ENCODE assay signal across 19 cellular contexts in genomic region chr17:75442168-75443103, GRCh38. TPM values are rescaled to one million over a fixed set of nuclear protein-coding genes. Genes with fewer than 3 reads are reported as not detected.
A peak's percentile ranks its signal among the peaks of the same experiment; 100 is the strongest.
DNase-seq lines count a peak whose midpoint lies in the region; ATAC-seq, FAIRE-seq and TF ChIP-seq lines count a peak whose summit lies in the region.
"Had no signal": no experiment of that assay in that cellular context is flagged by ENCODE, and none has a peak within 500 bp of the region (broad histone marks: within the 10 kb centered on the region; RNA-seq: fewer than 3 reads in every experiment).

No MANE protein-coding gene starts in this region.

- peaks cover 12% of the 10 kb centered on the region for H3K79me1 ChIP-seq in trophoblast cell (ENCODE audit: low read length)

- H3K36me3 ChIP-seq in trophoblast cell (ENCODE audit: control insufficient read depth in 1 of 2, insufficient read depth in 2 of 2, low read length in 2 of 2) = no peaks in the 10 kb centered on the region

- no peak for TF ChIP-seq POLR2A in A549 (IDR thresholded peaks at IDR 0.05; ENCODE audit: low read length)

- H3K79me2 ChIP-seq in trophoblast cell (ENCODE audit: control insufficient read depth, insufficient read depth, low read length, poor library complexity) = no peaks in the 10 kb centered on the region

- no peak overlapping the region for H2BK5ac ChIP-seq in trophoblast cell (ENCODE audit: low read depth, low read length, poor library complexity)

- no peaks in the 10 kb centered on the region for H3K36me3 Mint-ChIP-seq in WTC11
- H3K36me3 Mint-ChIP-seq: CD8-positive, alpha-beta memory T cell had no signal

- no peak overlapping the region for H3K23ac ChIP-seq in trophoblast cell (ENCODE audit: low read length)

- H3K9me3 Mint-ChIP-seq in WTC11 = no peaks in the 10 kb centered on the region
- H3K9me3 Mint-ChIP-seq: activated T-helper 1 cell treated with anti-CD3 and anti-CD28 coated beads, Interleukin-12 subunit alpha, Interleukin-12 subunit beta, Interleukin-2, Interleukin-4 antibody, amounts not matched to agents 30 ng/mL and 10 ng/mL and 1 ng/mL, durations not matched to agents 14 hours and 24 hours and 36 hours; CD8-positive, alpha-beta memory T cell had no signal

- H3K27me3 ChIP-seq in trophoblast cell (ENCODE audit: insufficient read depth, low read length) = no peaks in the 10 kb centered on the region

- no peak overlapping the region for H4K91ac ChIP-seq in trophoblast cell (ENCODE audit: low read depth, low read length)

- H3K27ac ChIP-seq in A549 (peak overlapping the region in 1 of 2 experiments; percentile 36; a peak in 3 of 6 replicates), trophoblast cell (ENCODE audit: low read depth, low read length) (no peak overlapping the region), caudate nucleus (ENCODE audit: low read depth, low read length) (no peak overlapping the region)

- peak in 1 of 2 experiments; percentile 30; a peak in 1 of 5 replicates for TF ChIP-seq EP300 in A549 (IDR thresholded peaks at IDR 0.05)

- no peak overlapping the region for H3K18ac ChIP-seq in trophoblast cell (ENCODE audit: low read length)

- DNase-seq in A549 (ENCODE audit: low read depth in 1 of 2, low spot score in 1 of 2) (peak in 1 of 2 experiments; percentile 66), WTC11 (ENCODE audit: low spot score) (no peak), fibroblast of gingiva (ENCODE audit: low read depth) (peak; percentile 13), trophoblast cell (no peak), caudate nucleus (lab: John Stamatoyannopoulos, UW) (no peak), cerebellum (ENCODE audit: low spot score) (no peak)
- DNase-seq: activated CD8-positive, alpha-beta T cell treated with anti-CD3 and anti-CD28 coated beads, Interleukin-2, amount 10 ng/mL, durations not matched to agents 7 days and 5 days; CD8-positive, alpha-beta memory T cell; Kasumi-1; NCI-H1694 treated with DMSO at 0.1 percent for 48 hours; NCI-H524; PC-3; stimulated activated CD4-positive, alpha-beta T cell treated with anti-CD3 and anti-CD28 coated beads, Interleukin-12 subunit alpha, Interleukin-12 subunit beta, amount 100 ng/mL, for 4 hours; stimulated activated naive CD8-positive, alpha-beta T cell treated with anti-CD3 and anti-CD28 coated beads, Interleukin-15, Interleukin-2, amounts not matched to agents 100 U/mL and 50 U/mL, for 24 hours had no signal

- TF ChIP-seq CTCF in A549 (IDR thresholded peaks at IDR 0.05) (no peak), WTC11 (IDR thresholded peaks at IDR 0.05) (no peak)

- no peak overlapping the region for H2AK5ac ChIP-seq in trophoblast cell (ENCODE audit: low read length)

- H4K8ac ChIP-seq in trophoblast cell (ENCODE audit: low read depth, low read length) = no peak overlapping the region

- ATAC-seq in A549 = peak; percentile 55 to 67
- ATAC-seq in WTC11 = no peak
- no peak for ATAC-seq in HG02759 (IDR thresholded peaks at IDR 0.05; ENCODE audit: unreplicated experiment)
- ATAC-seq in GM18519 (IDR thresholded peaks at IDR 0.05; ENCODE audit: low FRiP score, unreplicated experiment) = no peak
- ATAC-seq: activated CD8-positive, alpha-beta T cell treated with anti-CD3 and anti-CD28 coated beads, Interleukin-2, amount 10 ng/mL, durations not matched to agents 7 days and 5 days; PC-3; stimulated activated naive CD8-positive, alpha-beta T cell treated with anti-CD3 and anti-CD28 coated beads, Interleukin-15, Interleukin-2, amounts not matched to agents 100 U/mL and 50 U/mL, for 24 hours had no signal

- H3K9ac ChIP-seq in trophoblast cell (ENCODE audit: low read length) = no peak overlapping the region

- H3K4me2 ChIP-seq in A549 (peak overlapping the region; percentile 8; the same call in 2 of the 3 replicates), trophoblast cell (ENCODE audit: low read length) (no peak overlapping the region)

- no peak overlapping the region for H3K4me3 Mint-ChIP-seq in WTC11
- H3K4me3 Mint-ChIP-seq: activated CD8-positive, alpha-beta T cell treated with anti-CD3 and anti-CD28 coated beads, Interleukin-2, amount 10 ng/mL, durations not matched to agents 7 days and 5 days; activated T-helper 1 cell treated with anti-CD3 and anti-CD28 coated beads, Interleukin-12 subunit alpha, Interleukin-12 subunit beta, Interleukin-2, Interleukin-4 antibody, amounts not matched to agents 30 ng/mL and 10 ng/mL and 1 ng/mL, durations not matched to agents 14 hours and 24 hours and 36 hours; CD8-positive, alpha-beta memory T cell had no signal

- no peak overlapping the region for H2AFZ ChIP-seq in trophoblast cell (ENCODE audit: insufficient read depth, low read length, poor library complexity)

- POLR2A ChIA-PET in A549 (lab: Yijun Ruan, JAX) (interaction anchor here (0.7 to 1.1 kb wide), 2 partner anchors 12 to 178 kb away, joined by 3 to 6 read pairs; no protein-coding TSS in a partner anchor), WTC11 (lab: Charles Lee) (no interaction called here)

- H3K4me1 Mint-ChIP-seq in WTC11 = no peaks in the 10 kb centered on the region
- H3K4me1 Mint-ChIP-seq: CD8-positive, alpha-beta memory T cell had no signal

- WGBS in A549 (ENCODE audit: missing lambda C conversion rate) = 66% methylated on average over 4 of the region's 4 CpGs
- no CpG with 5 or more reads among the region's 4 CpGs for WGBS in trophoblast cell (ENCODE audit: extremely low coverage, insufficient coverage, insufficient read length)

- H3K4me3 ChIP-seq in A549 (no peak overlapping the region), trophoblast cell (ENCODE audit: low read depth, low read length) (no peak overlapping the region)

- no peak overlapping the region for H3K14ac ChIP-seq in trophoblast cell (ENCODE audit: low read length)

- no peaks in the 10 kb centered on the region for H3K9me3 ChIP-seq in A549
- H3K9me3 ChIP-seq in trophoblast cell (ENCODE audit: insufficient read depth, low read depth, low read length) = no peaks in the 10 kb centered on the region

- H3K4ac ChIP-seq in trophoblast cell (ENCODE audit: low read depth, low read length) = no peak overlapping the region

- FAIRE-seq in A549 (lab: Jason Lieb, UNC) = no peak
- FAIRE-seq: frontal cortex, G401.6 had no signal

- H2BK12ac ChIP-seq in trophoblast cell (ENCODE audit: low read length) = peak overlapping the region; percentile 11

- H3K4me1 ChIP-seq in A549 (peaks cover 11% of the 10 kb centered on the region), trophoblast cell (ENCODE audit: control insufficient read depth in 1 of 2, insufficient read depth in 2 of 2, low read length in 2 of 2) (peaks cover 11% of the 10 kb centered on the region in 2 experiments)

- H3K27ac Mint-ChIP-seq in WTC11 = no peak overlapping the region
- H3K27ac Mint-ChIP-seq: activated CD8-positive, alpha-beta T cell treated with anti-CD3 and anti-CD28 coated beads, Interleukin-2, amount 10 ng/mL, durations not matched to agents 7 days and 5 days; activated T-helper 1 cell treated with anti-CD3 and anti-CD28 coated beads, Interleukin-12 subunit alpha, Interleukin-12 subunit beta, Interleukin-2, Interleukin-4 antibody, amounts not matched to agents 30 ng/mL and 10 ng/mL and 1 ng/mL, durations not matched to agents 14 hours and 24 hours and 36 hours had no signal

- no peak overlapping the region for H4K12ac ChIP-seq in trophoblast cell (ENCODE audit: low read depth, low read length)

- H2BK120ac ChIP-seq in trophoblast cell (ENCODE audit: insufficient read depth, low read length, poor library complexity) = no peak overlapping the region

- CTCF ChIA-PET in A549 (lab: Yijun Ruan, JAX) = interaction anchor here (0.8 to 3.8 kb wide), 9 partner anchors 9 to 74 kb away, joined by 3 to 19 read pairs (median 4); partner anchors contain the start of genes TMEM94 and TSEN54
- CTCF ChIA-PET in WTC11 (lab: Charles Lee) = interaction anchor here (0.5 kb wide), 1 partner anchor 524 kb away, joined by 3 read pairs; no protein-coding TSS in a partner anchor

- no peak for TF ChIP-seq RAD21 in A549 (conservative IDR thresholded peaks at IDR 0.05 in 1 of 2, IDR thresholded peaks at IDR 0.05 in 1 of 2)

- H3K27me3 Mint-ChIP-seq in WTC11 (ENCODE audit: low read depth) = no peaks in the 10 kb centered on the region; the same call in 1 of the 2 replicates
- H3K27me3 Mint-ChIP-seq: CD8-positive, alpha-beta memory T cell had no signal

TF ChIP-seq in A549, 52 proteins besides CTCF, POLR2A, EP300 and RAD21 (continues in another document):
- TF ChIP-seq ELK1 (IDR thresholded peaks at IDR 0.05; ENCODE audit: low read depth, low read length) = no peak

TF ChIP-seq in WTC11, 78 proteins besides CTCF, POLR2A, EP300 and RAD21:
- TF ChIP-seq GABPB1 (CRISPR knock-in tag; IDR thresholded peaks at IDR 0.05) (0 out of 2 replicates have a peak, but pooled peaks have one; percentile 24), PREB (CRISPR knock-in tag; IDR thresholded peaks at IDR 0.05; ENCODE audit: borderline replicate concordance) (no peak)

RNA-seq across cellular contexts. Expression of gene TMEM94, which starts 14.0 kb away (rescaled TPM):
- polyA plus RNA-seq in A549 (2011; rRNA removed) = 30.5 and 42.7 TPM in 2 replicates
- 78.2 and 99.5 TPM in 2 replicates for polyA plus RNA-seq in A549 (2012; cell fraction: cytosol; rRNA removed)
- 407 and 498 TPM in 2 replicates for polyA plus RNA-seq in A549 (2012; cell fraction: nucleus; rRNA removed)
- polyA plus RNA-seq in A549 (2017; fragmentation: RNase III; extraction: RNeasy Plus Mini Kit Qiagen cat#74134 plus additional on column Dnase treatment) = 50.0 to 64.9 TPM (median 63.8 TPM) in 3 replicates
- polyA minus RNA-seq in A549 (2011; rRNA and poly(A)+ RNA removed) = 56.2 and 73.8 TPM in 2 replicates
- total RNA-seq in WTC11 (2021) = 64.7 to 76.9 TPM (median 68.6 TPM) in 3 replicates
- 64.9 and 65.9 TPM in 2 replicates for polyA plus RNA-seq in trophoblast cell (2013)
- 37.9 TPM for total RNA-seq in cerebellum

RNA-seq across cellular contexts. Expression of gene GRB2, which starts 37.0 kb away (rescaled TPM):
- polyA plus RNA-seq in A549 (2011; rRNA removed) = 87.5 and 91.4 TPM in 2 replicates
- 88.8 and 101 TPM in 2 replicates for polyA plus RNA-seq in A549 (2012; cell fraction: cytosol; rRNA removed)
- 106 and 120 TPM in 2 replicates for polyA plus RNA-seq in A549 (2012; cell fraction: nucleus; rRNA removed)
- 89.0 to 91.9 TPM (median 90.1 TPM) in 3 replicates for polyA plus RNA-seq in A549 (2017; fragmentation: RNase III; extraction: RNeasy Plus Mini Kit Qiagen cat#74134 plus additional on column Dnase treatment)
- polyA minus RNA-seq in A549 (2011; rRNA and poly(A)+ RNA removed) = 33.3 and 40.5 TPM in 2 replicates
- 82.9 to 93.3 TPM (median 92.6 TPM) in 3 replicates for total RNA-seq in WTC11 (2021)
- 120 and 126 TPM in 2 replicates for polyA plus RNA-seq in trophoblast cell (2013)
- 74.9 TPM for total RNA-seq in cerebellum

Comparison
In these comparisons a context has a peak if more than half of its experiments do, and no peak if none do; other contexts are left out.
1. ATAC-seq: peak in A549 (2 of 2); none in WTC11 (single experiment), HG02759 (single experiment) and GM18519 (single experiment).